Comparison of ENCODE assay signal across 1 cellular context in genomic region chr2:54599914-54600313, GRCh38.
TF ChIP-seq lines count a peak whose summit lies in the region.

No MANE protein-coding gene starts in this region.

TF ChIP-seq in WTC11, 78 proteins besides CTCF, POLR2A, EP300 and RAD21 (continued from another document):
- TF ChIP-seq ZNF532 (CRISPR knock-in tag; IDR thresholded peaks at IDR 0.05; ENCODE audit: borderline replicate concordance) (no peak), FOXP1 (CRISPR knock-in tag; IDR thresholded peaks at IDR 0.05; ENCODE audit: borderline replicate concordance) (no peak), FOXK1 (CRISPR knock-in tag; IDR thresholded peaks at IDR 0.05) (no peak), RORB (CRISPR knock-in tag; IDR thresholded peaks at IDR 0.05) (no peak)
